ENCODE assay signal across 30 cellular contexts in genomic region chr10:22976535-22976934, GRCh38. TPM values are rescaled to one million over a fixed set of nuclear protein-coding genes. Genes with fewer than 3 reads are reported as not detected.
"Had no signal": no experiment of that assay in that cellular context is flagged by ENCODE, and none has a peak within 500 bp of the region (broad histone marks: within the 10 kb centered on the region; RNA-seq: fewer than 3 reads in every experiment).

No MANE protein-coding gene starts in this region.

- H3K27ac ChIP-seq: body of pancreas, colonic mucosa, epithelial cell of prostate, esophagus squamous epithelium, left ventricle myocardium inferior had no signal

- H3K9me3 ChIP-seq: body of pancreas, colonic mucosa, esophagus squamous epithelium, left ventricle myocardium inferior had no signal

- DNase-seq: activated CD4-positive, alpha-beta memory T cell treated with anti-CD3 and anti-CD28 coated beads, Interleukin-2, amount 10 ng/mL, durations not matched to agents 7 days and 5 days; activated CD4-positive, alpha-beta T cell treated with anti-CD3 and anti-CD28 coated beads, Interleukin-2, amount 10 ng/mL, durations not matched to agents 7 days and 5 days; activated CD4-positive, CD25-positive, alpha-beta regulatory T cell treated with anti-CD3 and anti-CD28 coated beads, Interleukin-2, amount 50 U/mL, for 72 hours; activated naive CD8-positive, alpha-beta T cell treated with anti-CD3 and anti-CD28 coated beads, Interleukin-2, amount 50 U/mL, for 24 hours; activated T-cell treated with anti-CD3 and anti-CD28 coated beads, Interleukin-2, amount 50 U/mL, for 4 hours; body of pancreas; cerebellar nuclear complex; colonic mucosa; effector CD8-positive, alpha-beta T cell; esophagus squamous epithelium; foreskin melanocyte; islet precursor cell; left ventricle myocardium inferior; mesendoderm; right cardiac atrium; stimulated activated CD4-positive, alpha-beta T cell treated with anti-CD3 and anti-CD28 coated beads, Interleukin-2, amount 100 ng/mL, for 48 hours; stimulated activated naive CD8-positive, alpha-beta T cell treated with anti-CD3 and anti-CD28 coated beads, Interleukin-15, Interleukin-2, amounts not matched to agents 100 U/mL and 50 U/mL, for 24 hours; substantia nigra; T-helper 2 cell; trophoblast cell had no signal

- FAIRE-seq: endometrium, urothelium cell line had no signal

- H3K4me1 ChIP-seq: body of pancreas, colonic mucosa, left ventricle myocardium inferior had no signal

- H3K27me3 ChIP-seq: body of pancreas, colonic mucosa, esophagus squamous epithelium had no signal

- H3K4me3 ChIP-seq: body of pancreas, colonic mucosa, esophagus squamous epithelium, left ventricle myocardium inferior, lung had no signal

- H3K36me3 ChIP-seq: colonic mucosa, esophagus squamous epithelium, left ventricle myocardium inferior had no signal

- ATAC-seq: activated naive CD8-positive, alpha-beta T cell treated with anti-CD3 and anti-CD28 coated beads, Interleukin-2, amount 50 U/mL, for 24 hours; activated T-cell treated with anti-CD3 and anti-CD28 coated beads, Interleukin-2, amount 50 U/mL, for 4 hours; activated T-helper 17 cell treated with anti-CD3 and anti-CD28 coated beads, Interleukin-2, amount 50 U/mL, for 72 hours; body of pancreas; natural killer cell treated with Interleukin-12 subunit alpha and Interleukin-12 subunit beta and Interleukin-15 and Interleukin-18, amount 100 ng/mL, for 72 hours; right cardiac atrium; stimulated activated naive CD8-positive, alpha-beta T cell treated with anti-CD3 and anti-CD28 coated beads, Interleukin-15, Interleukin-2, amounts not matched to agents 100 U/mL and 50 U/mL, for 24 hours had no signal

RNA-seq across cellular contexts. Expression of gene ARMC3, which starts 48.7 kb away (rescaled TPM):
- total RNA-seq: activated CD4-positive, alpha-beta memory T cell treated with anti-CD3 and anti-CD28 coated beads, Interleukin-2, amount 10 ng/mL, durations not matched to agents 7 days and 5 days; activated CD4-positive, alpha-beta T cell treated with anti-CD3 and anti-CD28 coated beads, Interleukin-2, amount 10 ng/mL, durations not matched to agents 7 days and 5 days; activated T-cell treated with anti-CD3 and anti-CD28 coated beads, Interleukin-2, amount 50 U/mL, for 4 hours; activated T-helper 17 cell treated with anti-CD3 and anti-CD28 coated beads, Interleukin-2, amount 50 U/mL, for 72 hours; colonic mucosa; dermis microvascular lymphatic vessel endothelial cell; esophagus squamous epithelium; glomerular endothelial cell; left ventricle myocardium inferior; natural killer cell treated with Interleukin-12 subunit alpha and Interleukin-12 subunit beta and Interleukin-15 and Interleukin-18, amount 100 ng/mL, for 72 hours; omental fat pad; pulmonary artery endothelial cell; right cardiac atrium had no signal
- polyA plus RNA-seq: right cardiac atrium had no signal
